In genomic region chr1:107141491-107142369, GRCh38 we compare ENCODE assay signal across 8 cellular contexts. TPM values are rescaled to one million over a fixed set of nuclear protein-coding genes. Genes with fewer than 3 reads are reported as not detected.
DNase-seq lines count a peak whose midpoint lies in the region; ATAC-seq and TF ChIP-seq lines count a peak whose summit lies in the region.

No MANE protein-coding gene starts in this region.

- peaks cover 34% of the 10 kb centered on the region for H3K79me2 ChIP-seq in OCI-LY3 (ENCODE audit: low read length)

- TF ChIP-seq CTCF in AG04450 (IDR thresholded peaks at IDR 0.05; ENCODE audit: low read depth, low read length) = peak; percentile 71
- TF ChIP-seq CTCF in GM12875 (IDR thresholded peaks at IDR 0.05; ENCODE audit: borderline replicate concordance, insufficient read depth, low read depth, low read length) = no peak; the same call in 1 of the 2 replicates
- TF ChIP-seq CTCF in OCI-LY3 (IDR thresholded peaks at IDR 0.05; ENCODE audit: low read depth, low read length) = peak; percentile 55
- peak; percentile 53 for TF ChIP-seq CTCF in astrocyte of the spinal cord (IDR thresholded peaks at IDR 0.05; ENCODE audit: low read depth, low read length)

- ATAC-seq in HG03460 (IDR thresholded peaks at IDR 0.05; ENCODE audit: unreplicated experiment) = no peak

- H3K27me3 ChIP-seq in AG04450 (ENCODE audit: control insufficient read depth, insufficient read depth, low read length) (no peaks in the 10 kb centered on the region), OCI-LY3 (ENCODE audit: low read depth, low read length) (no peaks in the 10 kb centered on the region)

- DNase-seq in AG04450 (ENCODE audit: low read depth, low spot score) (peak; percentile 20), HS-5 (ENCODE audit: low read depth) (peak; percentile 75), astrocyte of the spinal cord (ENCODE audit: low read depth, low spot score) (peak; percentile 87), hippocampal formation (lab: John Stamatoyannopoulos, UW) (peak; percentile 18 to 71), putamen (ENCODE audit: low spot score) (peak; percentile 56)

- H3K9me3 ChIP-seq in AG04450 (ENCODE audit: control insufficient read depth, insufficient read depth, low read length) (no peaks in the 10 kb centered on the region), OCI-LY3 (ENCODE audit: insufficient read depth, low read length) (no peaks in the 10 kb centered on the region)

- peak overlapping the region; percentile 81 for H3K9ac ChIP-seq in OCI-LY3 (ENCODE audit: low read length)

- POLR2A ChIA-PET in AG04450 (lab: Yijun Ruan, JAX) = no interaction called here

- CTCF ChIA-PET in AG04450 (lab: Charles Lee) = interaction anchor here (0.6 to 2.3 kb wide), 31 partner anchors 8 to 1296 kb away, joined by 3 to 25 read pairs (median 4); partner anchors contain the start of gene PRMT6

- H3K4me2 ChIP-seq in OCI-LY3 (ENCODE audit: low read length) = peak overlapping the region; percentile 76

- peaks cover 33% of the 10 kb centered on the region for H3K4me1 ChIP-seq in OCI-LY3 (ENCODE audit: low read length)

- H3K4me3 ChIP-seq in AG04450 (ENCODE audit: low read depth, low read length) = peak overlapping the region; percentile 56
- H3K4me3 ChIP-seq in GM12875 (ENCODE audit: low read depth, low read length) = peak overlapping the region; percentile 63
- peak overlapping the region; percentile 92 for H3K4me3 ChIP-seq in OCI-LY3 (ENCODE audit: low read length)
- H3K4me3 ChIP-seq in astrocyte of the spinal cord (ENCODE audit: low read depth, low read length) = peak overlapping the region; percentile 61

- no peak overlapping the region for H2AFZ ChIP-seq in OCI-LY3 (ENCODE audit: low read depth, low read length)

- H3K36me3 ChIP-seq in OCI-LY3 (replicated peaks; ENCODE audit: low read depth, low read length) = no peaks in the 10 kb centered on the region

- peaks cover 13% of the 10 kb centered on the region; the same call in 1 of the 2 replicates for H4K20me1 ChIP-seq in OCI-LY3 (ENCODE audit: insufficient read depth, low read length)

- in situ Hi-C loops in astrocyte of the spinal cord (cut with HindIII; ENCODE audit: low sequenced_read_pairs) = no loop called here

- H3K27ac ChIP-seq in AG04450 (ENCODE audit: low read depth, low read length) (no peak overlapping the region), OCI-LY3 (ENCODE audit: low read length) (peak overlapping the region; percentile 69)

RNA-seq across cellular contexts. Expression of gene NTNG1, which starts 0.9 kb away (rescaled TPM):
- polyA plus RNA-seq in AG04450 (2011; rRNA removed) = 0.32 and 0.40 TPM in 2 replicates
- polyA minus RNA-seq in AG04450 (2011; rRNA and poly(A)+ RNA removed) = 0.64 and 1.4 TPM in 2 replicates

Comparison
In these comparisons a context has a peak if more than half of its experiments do, and no peak if none do; other contexts are left out.
1. DNase-seq: peak in every context shown above with its lines; median percentile 87 in astrocyte of the spinal cord; 75 in HS-5; 56 in putamen; 44 in hippocampal formation; 20 in AG04450.